In the genomic region with DNA sequence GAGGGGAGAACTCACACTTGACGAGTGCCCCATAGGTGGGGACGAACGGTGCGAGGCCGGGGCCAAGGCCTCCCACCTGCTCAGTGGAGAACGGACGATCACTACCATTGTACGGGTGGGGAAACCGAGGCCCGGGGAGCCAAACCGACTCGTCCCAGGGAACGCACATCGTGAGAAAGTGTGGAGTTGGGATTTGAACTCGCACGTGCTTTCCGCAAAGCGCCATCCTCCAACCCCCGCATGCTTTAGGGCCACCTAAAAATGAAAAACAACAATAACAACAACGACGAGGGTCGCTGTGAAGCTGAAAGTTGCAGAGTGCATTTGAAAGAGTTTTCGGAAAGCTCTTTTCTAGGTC, we compare ENCODE assay signal across 8 cellular contexts. TPM values are rescaled to one million over a fixed set of nuclear protein-coding genes. Genes with fewer than 3 reads are reported as not detected.
DNase-seq lines count a peak whose midpoint lies in the region; TF ChIP-seq lines count a peak whose summit lies in the region.

No MANE protein-coding gene starts in this region.

- intact Hi-C loops in CD4-positive, alpha-beta memory T cell (cut with micrococcal nuclease), result no loop called here

- peaks cover 71% of the 10 kb centered on the region for H3K4me1 ChIP-seq in CD4-positive, alpha-beta memory T cell (ENCODE audit: insufficient read depth, low read length)
- H3K4me1 ChIP-seq in Peyer's patch (peaks cover 0 to 37% (median 23%) of the 10 kb centered on the region in 4 donors), endodermal cell (ENCODE audit: control insufficient read depth, insufficient read depth, low read length) (no peaks in the 10 kb centered on the region)

- TF ChIP-seq CTCF in Peyer's patch (IDR thresholded peaks at IDR 0.05) (no peak), endodermal cell (conservative IDR thresholded peaks at IDR 0.05) (no peak), neural crest cell (conservative IDR thresholded peaks at IDR 0.05) (no peak)

- H3K9me3 ChIP-seq in CD4-positive, alpha-beta memory T cell (ENCODE audit: control insufficient read depth in 1 of 2, low read length in 2 of 2), result no peaks in the 10 kb centered on the region
- H3K9me3 ChIP-seq in Peyer's patch (no peaks in the 10 kb centered on the region), endodermal cell (ENCODE audit: control insufficient read depth, low read length) (no peaks in the 10 kb centered on the region)

- H3K4me1 Mint-ChIP-seq in CD4-positive, alpha-beta memory T cell, result peaks cover 33 to 90% (median 55%) of the 10 kb centered on the region in 4 donors
- H3K4me1 Mint-ChIP-seq in endodermal cell (peaks cover 28% of the 10 kb centered on the region), neural crest cell (peaks cover 39% of the 10 kb centered on the region)

- no peaks in the 10 kb centered on the region for H3K36me3 ChIP-seq in CD4-positive, alpha-beta memory T cell (ENCODE audit: insufficient read depth, low read length)
- H3K36me3 ChIP-seq in Peyer's patch, result peaks cover 0 to 5% (median 0%) of the 10 kb centered on the region in 3 donors
- no peaks in the 10 kb centered on the region for H3K36me3 ChIP-seq in endodermal cell (ENCODE audit: control insufficient read depth, insufficient read depth, low read length)

- no peak for DNase-seq in CD4-positive, alpha-beta memory T cell
- DNase-seq in Peyer's patch, result no peak
- no peak for DNase-seq in endodermal cell
- DNase-seq in neural crest cell (ENCODE audit: low read depth, low spot score), result no peak
- no peak for DNase-seq in epidermal melanocyte (ENCODE audit: insufficient read length, low spot score)
- no peak for DNase-seq in NCI-H2171 (lab: John Stamatoyannopoulos, UW)
- DNase-seq in NCI-H226, result no peak
- DNase-seq in Kasumi-1 (lab: John Stamatoyannopoulos, UW), result no peak

- no peak for TF ChIP-seq POLR2A in Peyer's patch (IDR thresholded peaks at IDR 0.05)

- CTCF ChIA-PET in CD4-positive, alpha-beta memory T cell (lab: Charles Lee; ENCODE audit: partially characterized antibody), result interaction anchor here (0.8 to 8.9 kb wide), 4 partner anchors 10 to 1313 kb away, joined by 3 to 142 read pairs (median 4); a partner anchor contains a TSS

- POLR2A ChIA-PET in CD4-positive, alpha-beta memory T cell (lab: Charles Lee; ENCODE audit: partially characterized antibody), result interaction anchor here (0.9 to 13.9 kb wide), 11 partner anchors 9 to 336 kb away, joined by 3 to 579 read pairs (median 103); a partner anchor contains a TSS

- peak overlapping the region; percentile 90 to 99 (median 96) for H3K27ac Mint-ChIP-seq in CD4-positive, alpha-beta memory T cell
- H3K27ac Mint-ChIP-seq in endodermal cell, result peak overlapping the region; percentile 88
- H3K27ac Mint-ChIP-seq in neural crest cell (ENCODE audit: unreplicated experiment), result no peak overlapping the region

- H3K27me3 Mint-ChIP-seq in CD4-positive, alpha-beta memory T cell, result no peaks in the 10 kb centered on the region
- H3K27me3 Mint-ChIP-seq in endodermal cell (ENCODE audit: insufficient read depth), result peaks cover 34% of the 10 kb centered on the region
- peaks cover 30% of the 10 kb centered on the region for H3K27me3 Mint-ChIP-seq in neural crest cell (ENCODE audit: low read depth)

- peak overlapping the region; percentile 86 to 99 (median 96) for H3K4me3 Mint-ChIP-seq in CD4-positive, alpha-beta memory T cell
- H3K4me3 Mint-ChIP-seq in endodermal cell (peak overlapping the region; percentile 68), neural crest cell (peak overlapping the region; percentile 98)

- no peaks in the 10 kb centered on the region for H3K27me3 ChIP-seq in CD4-positive, alpha-beta memory T cell (ENCODE audit: insufficient read depth, low read length)
- H3K27me3 ChIP-seq in Peyer's patch (no peaks in the 10 kb centered on the region), endodermal cell (ENCODE audit: control insufficient read depth, insufficient read depth, low read length, poor library complexity, severe bottlenecking) (no peaks in the 10 kb centered on the region)

- H3K9ac ChIP-seq in endodermal cell (ENCODE audit: extremely low read depth, low read length, poor library complexity, severe bottlenecking), result peak overlapping the region; percentile 61

- 3 to 14% methylated on average over 4 to 23 of the region's 23 CpGs for WGBS in endodermal cell (ENCODE audit: insufficient coverage in 1 of 2, insufficient read length in 1 of 2), 2 experiments

- H3K9me3 Mint-ChIP-seq in CD4-positive, alpha-beta memory T cell, result no peaks in the 10 kb centered on the region
- H3K9me3 Mint-ChIP-seq in endodermal cell (no peaks in the 10 kb centered on the region), neural crest cell (no peaks in the 10 kb centered on the region)

- H3K36me3 Mint-ChIP-seq in CD4-positive, alpha-beta memory T cell, result peaks cover 28 to 48% of the 10 kb centered on the region in 2 donors
- H3K36me3 Mint-ChIP-seq in endodermal cell (ENCODE audit: low read depth) (peaks cover 3% of the 10 kb centered on the region), neural crest cell (ENCODE audit: low read depth) (no peaks in the 10 kb centered on the region)

- H3K27ac ChIP-seq in CD4-positive, alpha-beta memory T cell (ENCODE audit: low read depth, low read length), result peak overlapping the region; percentile 82
- H3K27ac ChIP-seq in Peyer's patch (peak overlapping the region; percentile 89 to 98 (median 90)), endodermal cell (ENCODE audit: low read depth, low read length) (no peak overlapping the region)

- H3K4me3 ChIP-seq in CD4-positive, alpha-beta memory T cell (ENCODE audit: low read length in 2 of 2), result peak overlapping the region; percentile 45 to 94
- H3K4me3 ChIP-seq in Peyer's patch, result peak overlapping the region; percentile 67 to 97 (median 88)
- H3K4me3 ChIP-seq in endodermal cell (ENCODE audit: low read length), result peak overlapping the region; percentile 90

RNA-seq across cellular contexts. Expression of a gene that starts 0.5 kb away (rescaled TPM):
- total RNA-seq in CD4-positive, alpha-beta memory T cell, result 100 to 1,000 TPM; 956 to 992 TPM
- 100 to 1,000 TPM; 140 to 325 TPM for polyA plus RNA-seq in CD4-positive, alpha-beta memory T cell
- 100 to 1,000 TPM in 3 of 4 donors, 10 to 100 TPM in 1; 90.0 to 368 (median 148) TPM for total RNA-seq in Peyer's patch
- total RNA-seq in endodermal cell, result 100 to 1,000 TPM in 1 of 2 donors, 10 to 100 TPM in 1; 89.9 to 116 TPM
- 48.7 TPM for polyA plus RNA-seq in endodermal cell (2013, experiment 1 of 2)
- 35.1 TPM for polyA plus RNA-seq in endodermal cell (2013, experiment 2 of 2)
- total RNA-seq in neural crest cell, result 62.3 and 69.9 TPM in 2 replicates

RNA-seq across cellular contexts. Expression of a gene that starts 6.4 kb away (rescaled TPM):
- 1 to 10 TPM in 1 of 2 experiments, under 1 TPM in 1; 0.93 to 1.3 TPM for total RNA-seq in CD4-positive, alpha-beta memory T cell
- 10 to 100 TPM in 1 of 2 donors, 1 to 10 TPM in 1; 5.1 to 29.7 TPM for polyA plus RNA-seq in CD4-positive, alpha-beta memory T cell
- 10 to 100 TPM in 1 of 4 donors, 1 to 10 TPM in 3; 2.8 to 65.2 (median 4.2) TPM for total RNA-seq in Peyer's patch
- not detected for total RNA-seq in endodermal cell
- polyA plus RNA-seq in endodermal cell (2013, experiment 1 of 2), result 0.43 TPM
- polyA plus RNA-seq in endodermal cell (2013, experiment 2 of 2), result 0.58 TPM
- total RNA-seq in neural crest cell, result 0.32 and 0.70 TPM in 2 replicates

RNA-seq across cellular contexts. Expression of a gene that starts 23.4 kb away (rescaled TPM):
- total RNA-seq in CD4-positive, alpha-beta memory T cell, result 1,000 to 10,000 TPM; 3,807 to 4,015 TPM
- polyA plus RNA-seq in CD4-positive, alpha-beta memory T cell, result 1,000 to 10,000 TPM; 4,853 to 7,200 TPM
- 100 to 1,000 TPM; 363 to 861 (median 619) TPM for total RNA-seq in Peyer's patch
- total RNA-seq in endodermal cell, result 1,000 to 10,000 TPM; 2,321 to 2,418 TPM
- polyA plus RNA-seq in endodermal cell (2013, experiment 1 of 2), result 4,136 TPM
- 3,965 TPM for polyA plus RNA-seq in endodermal cell (2013, experiment 2 of 2)
- total RNA-seq in neural crest cell, result 2,492 and 2,613 TPM in 2 replicates

RNA-seq across cellular contexts. Expression of a gene that starts 38.6 kb away (rescaled TPM):
- not detected for total RNA-seq in CD4-positive, alpha-beta memory T cell
- not detected for polyA plus RNA-seq in CD4-positive, alpha-beta memory T cell
- total RNA-seq in Peyer's patch (not detected), endodermal cell (not detected), neural crest cell (not detected in 2 replicates)
- not detected for polyA plus RNA-seq in endodermal cell (2013, experiment 1 of 2)
- polyA plus RNA-seq in endodermal cell (2013, experiment 2 of 2), result not detected

RNA-seq across cellular contexts. Expression of a gene that starts 39.0 kb away (rescaled TPM):
- total RNA-seq in CD4-positive, alpha-beta memory T cell, result not detected
- not detected for polyA plus RNA-seq in CD4-positive, alpha-beta memory T cell
- total RNA-seq in Peyer's patch (not detected), endodermal cell (not detected), neural crest cell (not detected in 2 replicates)
- polyA plus RNA-seq in endodermal cell (2013, experiment 1 of 2), result not detected
- not detected for polyA plus RNA-seq in endodermal cell (2013, experiment 2 of 2)
